26 cellular contexts compared by ENCODE assay signal in the genomic region with DNA sequence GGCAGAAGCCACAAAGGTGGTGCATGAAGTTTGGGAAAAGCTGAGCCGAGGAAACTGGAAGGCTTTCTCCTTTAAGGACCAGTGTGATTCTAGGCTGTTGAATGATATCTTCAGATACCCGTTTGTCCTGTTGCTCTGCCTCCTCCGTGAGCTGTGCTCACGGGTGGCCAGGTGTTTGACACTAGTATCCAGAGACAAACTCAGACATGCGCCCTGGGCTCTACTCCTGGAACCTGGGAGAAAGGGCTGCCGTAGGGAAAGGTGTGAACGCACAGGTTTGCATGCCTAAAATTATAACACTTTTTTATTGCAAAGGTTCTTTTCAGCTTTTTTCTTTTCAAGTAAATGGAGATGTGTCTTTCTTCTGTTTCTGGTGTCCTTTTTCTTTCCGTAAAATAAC.
"Had no signal": no experiment of that assay in that cellular context is flagged by ENCODE, and none has a peak within 500 bp of the region (broad histone marks: within the 10 kb centered on the region; RNA-seq: fewer than 3 reads in every experiment).

No MANE protein-coding gene starts in this region.

- H3K36me3 Mint-ChIP-seq: activated naive CD4-positive, alpha-beta T cell treated with anti-CD3 and anti-CD28 coated beads, Interleukin-2, amount 50 U/mL, for 24 hours; activated naive CD8-positive, alpha-beta T cell treated with anti-CD3 and anti-CD28 coated beads, Interleukin-2, amount 10 ng/mL, durations not matched to agents 7 days and 5 days; IgD-negative memory B cell had no signal

- H3K36me3 ChIP-seq: SJCRH30 had no signal

- H3K9me3 Mint-ChIP-seq: activated CD4-positive, alpha-beta T cell treated with anti-CD3 and anti-CD28 coated beads, Interleukin-2, amount 10 ng/mL, durations not matched to agents 7 days and 5 days; activated naive CD4-positive, alpha-beta T cell treated with anti-CD3 and anti-CD28 coated beads, Interleukin-2, amount 50 U/mL, for 24 hours; activated naive CD8-positive, alpha-beta T cell treated with anti-CD3 and anti-CD28 coated beads, Interleukin-2, amount 10 ng/mL, durations not matched to agents 7 days and 5 days; activated T-cell treated with anti-CD3 and anti-CD28 coated beads, Interleukin-2, amount 50 U/mL, for 24 hours; activated T-helper 2 cell treated with anti-CD3 and anti-CD28 coated beads, Interferon-gamma antibody, Interleukin-2, Interleukin-4, amounts not matched to agents 10 μg/mL and 5 μg/mL and 100 μg/mL, durations not matched to agents 14 hours and 24 hours and 36 hours had no signal

- H3K9me3 ChIP-seq: SJCRH30 had no signal

- DNase-seq: activated CD4-positive, alpha-beta T cell treated with anti-CD3 and anti-CD28 coated beads for 36 hours; activated CD4-positive, alpha-beta T cell treated with anti-CD3 and anti-CD28 coated beads, Interleukin-2, amount 10 ng/mL, durations not matched to agents 7 days and 5 days; activated CD4-positive, alpha-beta T cell treated with anti-CD3 and anti-CD28 coated beads, Interleukin-2, amount 50 U/mL, for 48 hours; activated CD8-positive, alpha-beta T cell treated with anti-CD3 and anti-CD28 coated beads, Interleukin-2, amount 10 ng/mL, durations not matched to agents 7 days and 5 days; activated gamma-delta T cell; activated naive CD4-positive, alpha-beta T cell treated with Interleukin-2 at 50 U/mL for 16 hours; activated naive CD8-positive, alpha-beta T cell treated with anti-CD3 and anti-CD28 coated beads, Interleukin-2, amount 10 ng/mL, durations not matched to agents 7 days and 5 days; activated T-cell treated with anti-CD3 and anti-CD28 coated beads, Interleukin-2, amount 50 U/mL, for 24 hours; Karpas-422; KBM-7; NCI-H1105; NCI-H1417 treated with DMSO at 0.1 percent for 48 hours; NCI-H1930; NCI-H2081 treated with DMSO at 0.1 percent for 48 hours; NCI-H2171 treated with DMSO at 0.1 percent for 48 hours; NCI-H2227 treated with DMSO at 0.1 percent for 48 hours; NCI-H446 treated with DMSO at 0.1 percent for 48 hours; NCI-H524; SHP77; SJCRH30; T1000 had no signal

- H3K27ac ChIP-seq: SJCRH30, SK-N-MC had no signal

- H3K4me3 ChIP-seq: SJCRH30, SK-N-MC had no signal

- H3K27me3 ChIP-seq: SJCRH30 had no signal

- H3K4me3 Mint-ChIP-seq: activated CD4-positive, alpha-beta T cell treated with anti-CD3 and anti-CD28 coated beads for 36 hours; activated CD4-positive, alpha-beta T cell treated with anti-CD3 and anti-CD28 coated beads, Interleukin-2, amount 10 ng/mL, durations not matched to agents 7 days and 5 days; activated CD8-positive, alpha-beta T cell treated with anti-CD3 and anti-CD28 coated beads, Interleukin-2, amount 10 ng/mL, durations not matched to agents 7 days and 5 days; activated naive CD4-positive, alpha-beta T cell treated with anti-CD3 and anti-CD28 coated beads, Interleukin-2, amount 50 U/mL, for 24 hours; activated naive CD8-positive, alpha-beta T cell treated with anti-CD3 and anti-CD28 coated beads, Interleukin-2, amount 10 ng/mL, durations not matched to agents 7 days and 5 days; activated T-cell treated with anti-CD3 and anti-CD28 coated beads, Interleukin-2, amount 50 U/mL, for 24 hours; brain; IgD-negative memory B cell had no signal

- H3K27ac Mint-ChIP-seq: activated CD4-positive, alpha-beta T cell treated with anti-CD3 and anti-CD28 coated beads for 36 hours; activated CD4-positive, alpha-beta T cell treated with anti-CD3 and anti-CD28 coated beads, Interleukin-2, amount 10 ng/mL, durations not matched to agents 7 days and 5 days; activated CD8-positive, alpha-beta T cell treated with anti-CD3 and anti-CD28 coated beads, Interleukin-2, amount 10 ng/mL, durations not matched to agents 7 days and 5 days; activated naive CD4-positive, alpha-beta T cell treated with anti-CD3 and anti-CD28 coated beads, Interleukin-2, amount 50 U/mL, for 24 hours; activated naive CD8-positive, alpha-beta T cell treated with anti-CD3 and anti-CD28 coated beads, Interleukin-2, amount 10 ng/mL, durations not matched to agents 7 days and 5 days; activated T-cell treated with anti-CD3 and anti-CD28 coated beads, Interleukin-2, amount 50 U/mL, for 24 hours; activated T-helper 2 cell treated with anti-CD3 and anti-CD28 coated beads, Interferon-gamma antibody, Interleukin-2, Interleukin-4, amounts not matched to agents 10 μg/mL and 5 μg/mL and 100 μg/mL, durations not matched to agents 14 hours and 24 hours and 36 hours; brain; IgD-negative memory B cell had no signal

- H3K4me1 Mint-ChIP-seq: activated CD4-positive, alpha-beta T cell treated with anti-CD3 and anti-CD28 coated beads for 36 hours; activated CD4-positive, alpha-beta T cell treated with anti-CD3 and anti-CD28 coated beads, Interleukin-2, amount 10 ng/mL, durations not matched to agents 7 days and 5 days; activated naive CD4-positive, alpha-beta T cell treated with anti-CD3 and anti-CD28 coated beads, Interleukin-2, amount 50 U/mL, for 24 hours; activated naive CD8-positive, alpha-beta T cell treated with anti-CD3 and anti-CD28 coated beads, Interleukin-2, amount 10 ng/mL, durations not matched to agents 7 days and 5 days; IgD-negative memory B cell had no signal

- H3K27me3 Mint-ChIP-seq: activated CD4-positive, alpha-beta T cell treated with anti-CD3 and anti-CD28 coated beads, Interleukin-2, amount 10 ng/mL, durations not matched to agents 7 days and 5 days; activated naive CD8-positive, alpha-beta T cell treated with anti-CD3 and anti-CD28 coated beads, Interleukin-2, amount 10 ng/mL, durations not matched to agents 7 days and 5 days; brain had no signal
